ENCODE assay signal across 7 cellular contexts in the genomic region with DNA sequence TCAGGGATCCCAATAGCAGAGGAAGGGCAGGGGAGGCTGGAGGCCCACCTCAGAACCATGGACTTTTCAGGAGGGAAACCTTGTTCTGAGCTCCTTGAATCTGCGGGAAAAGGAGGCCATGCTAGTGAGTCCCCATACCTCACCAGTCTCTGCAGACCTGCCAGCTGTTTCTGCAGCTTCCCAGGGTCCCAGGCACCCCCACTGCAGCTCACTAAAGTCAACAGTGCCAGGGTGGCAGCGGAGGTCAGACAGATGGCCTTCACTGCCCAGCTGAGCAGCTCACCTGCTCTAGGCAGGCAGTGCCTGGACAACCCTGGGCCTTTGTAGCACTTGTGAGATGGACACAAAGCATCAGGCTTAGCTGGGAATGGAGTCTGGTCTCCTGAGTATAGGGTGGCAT.
"Had no signal": no experiment of that assay in that cellular context is flagged by ENCODE, and none has a peak within 500 bp of the region (broad histone marks: within the 10 kb centered on the region; RNA-seq: fewer than 3 reads in every experiment).

No MANE protein-coding gene starts in this region.

- H2AFZ ChIP-seq: GM23338 had no signal

- H3K36me3 Mint-ChIP-seq: IgD-negative memory B cell had no signal

- H3K9me3 Mint-ChIP-seq: H9, IgD-negative memory B cell had no signal

- DNase-seq: H9, HCEC 1CT had no signal

- H3K4me2 ChIP-seq: GM23338 had no signal

- H3K4me3 ChIP-seq: GM23338 had no signal

- FAIRE-seq: H1, H54, HTR-8/SVneo had no signal

- H3K4me1 Mint-ChIP-seq: GM23338, H9 had no signal

- H3K4me3 Mint-ChIP-seq: GM23338, H9 had no signal

- H3K27ac Mint-ChIP-seq: GM23338, H9 had no signal

- ATAC-seq: GM23338 had no signal
